Comparison of ENCODE assay signal across 14 cellular contexts in genomic region chr6:149077208-149077607, GRCh38.
A peak's percentile ranks its signal among the peaks of the same experiment; 100 is the strongest.
DNase-seq lines count a peak whose midpoint lies in the region; ATAC-seq and TF ChIP-seq lines count a peak whose summit lies in the region.
"Had no signal": no experiment of that assay in that cellular context is flagged by ENCODE, and none has a peak within 500 bp of the region (broad histone marks: within the 10 kb centered on the region; RNA-seq: fewer than 3 reads in every experiment).

No MANE protein-coding gene starts in this region.

- POLR2A ChIA-PET in activated CD4-positive, alpha-beta memory T cell treated with anti-CD3 and anti-CD28 coated beads for 36 hours (lab: Charles Lee): interaction anchor here (0.7 to 3.7 kb wide), 10 partner anchors 11 to 241 kb away, joined by 3 to 62 read pairs (median 6); partner anchors contain the start of gene TAB2

- 83 to 92% methylated on average over 6 of the region's 6 CpGs for WGBS in upper lobe of left lung, 2 donors

- intact Hi-C loops in activated CD4-positive, alpha-beta memory T cell treated with anti-CD3 and anti-CD28 coated beads for 36 hours (cut with micrococcal nuclease): loop anchor here (1.0 to 2.0 kb wide), 5 partner anchors 11 to 242 kb away; no protein-coding TSS in a partner anchor
- intact Hi-C loops in left ventricle myocardium inferior (cut with micrococcal nuclease): no loop called here

- peak overlapping the region; percentile 93 for H3K27ac Mint-ChIP-seq in activated CD4-positive, alpha-beta memory T cell treated with anti-CD3 and anti-CD28 coated beads for 36 hours
- H3K27ac Mint-ChIP-seq in HFFc6: no peak overlapping the region

- no peaks in the 10 kb centered on the region for H3K27me3 Mint-ChIP-seq in activated CD4-positive, alpha-beta memory T cell treated with anti-CD3 and anti-CD28 coated beads for 36 hours
- H3K27me3 Mint-ChIP-seq in HFFc6 (ENCODE audit: insufficient read depth): no peaks in the 10 kb centered on the region; the same call in 1 of the 2 replicates

- no peaks in the 10 kb centered on the region for H3K9me3 Mint-ChIP-seq in activated CD4-positive, alpha-beta memory T cell treated with anti-CD3 and anti-CD28 coated beads for 36 hours
- H3K9me3 Mint-ChIP-seq in HFFc6: no peaks in the 10 kb centered on the region

- CTCF ChIA-PET in activated CD4-positive, alpha-beta memory T cell treated with anti-CD3 and anti-CD28 coated beads for 36 hours (lab: Charles Lee): interaction anchor here (0.7 to 3.6 kb wide), 11 partner anchors 8 to 355 kb away, joined by 3 to 29 read pairs (median 3); no protein-coding TSS in a partner anchor

- peaks cover 54% of the 10 kb centered on the region for H3K4me1 Mint-ChIP-seq in activated CD4-positive, alpha-beta memory T cell treated with anti-CD3 and anti-CD28 coated beads for 36 hours (ENCODE audit: low read depth)
- H3K4me1 Mint-ChIP-seq in HFFc6 (ENCODE audit: low read depth): peaks cover 45% of the 10 kb centered on the region

- no peak overlapping the region for H3K4me3 ChIP-seq in upper lobe of left lung
- H3K4me3 ChIP-seq in left ventricle myocardium inferior: no peak overlapping the region
- H3K4me3 ChIP-seq: breast epithelium, tibial nerve had no signal

- H3K36me3 Mint-ChIP-seq in activated CD4-positive, alpha-beta memory T cell treated with anti-CD3 and anti-CD28 coated beads for 36 hours: peaks cover 2% of the 10 kb centered on the region
- peaks cover 7% of the 10 kb centered on the region for H3K36me3 Mint-ChIP-seq in HFFc6 (ENCODE audit: low read depth)

- H3K4me3 Mint-ChIP-seq in activated CD4-positive, alpha-beta memory T cell treated with anti-CD3 and anti-CD28 coated beads for 36 hours: peak overlapping the region; percentile 41
- H3K4me3 Mint-ChIP-seq in HFFc6: no peak overlapping the region

- TF ChIP-seq EP300 in upper lobe of left lung (IDR thresholded peaks at IDR 0.05): no peak

- no peak for TF ChIP-seq POLR2A in upper lobe of left lung (IDR thresholded peaks at IDR 0.05)

- no peaks in the 10 kb centered on the region for H3K27me3 ChIP-seq in upper lobe of left lung
- no peaks in the 10 kb centered on the region for H3K27me3 ChIP-seq in left ventricle myocardium inferior (ENCODE audit: low read depth)
- H3K27me3 ChIP-seq: breast epithelium, tibial nerve had no signal

- no peaks in the 10 kb centered on the region for H3K36me3 ChIP-seq in upper lobe of left lung
- no peaks in the 10 kb centered on the region for H3K36me3 ChIP-seq in left ventricle myocardium inferior
- H3K36me3 ChIP-seq: breast epithelium had no signal

- H3K4me1 ChIP-seq in upper lobe of left lung (peaks cover 4 to 21% (median 7%) of the 10 kb centered on the region in 4 donors), left ventricle myocardium inferior (peaks cover 31% of the 10 kb centered on the region)
- H3K4me1 ChIP-seq: breast epithelium had no signal

- H3K9me3 ChIP-seq in upper lobe of left lung: no peaks in the 10 kb centered on the region
- no peaks in the 10 kb centered on the region for H3K9me3 ChIP-seq in left ventricle myocardium inferior (replicated peaks)
- H3K9me3 ChIP-seq: breast epithelium, tibial nerve had no signal

- DNase-seq in stimulated activated CD4-positive, alpha-beta T cell treated with anti-CD3 and anti-CD28 coated beads, Interleukin-1b, Interleukin-23, amount 100 ng/mL, for 48 hours: peak; percentile 22
- DNase-seq in stimulated activated CD4-positive, alpha-beta T cell treated with anti-CD3 and anti-CD28 coated beads, Interleukin-4, amount 100 ng/mL, for 1 hour: no peak
- DNase-seq in activated CD4-positive, alpha-beta memory T cell treated with anti-CD3 and anti-CD28 coated beads for 36 hours: peak; percentile 50
- DNase-seq in fibroblast of peridontal ligament (ENCODE audit: extremely low read depth) (peak; percentile 88), upper lobe of left lung (no peak), left ventricle myocardium inferior (no peak), HFFc6 (no peak)
- DNase-seq: C1 segment of cervical spinal cord, GDM1, glutamatergic neuron, kidney had no signal

- no peak for TF ChIP-seq CTCF in upper lobe of left lung (IDR thresholded peaks at IDR 0.05)
- TF ChIP-seq CTCF in left ventricle myocardium inferior (IDR thresholded peaks at IDR 0.05; ENCODE audit: borderline replicate concordance): no peak
- TF ChIP-seq CTCF in HFFc6 (IDR thresholded peaks at IDR 0.05): no peak

- ATAC-seq in upper lobe of left lung (ENCODE audit: low FRiP score in 2 of 2): no peak
- ATAC-seq: Right ventricle myocardium inferior had no signal

- no peak overlapping the region for H3K27ac ChIP-seq in upper lobe of left lung
- H3K27ac ChIP-seq in left ventricle myocardium inferior (replicated peaks): no peak overlapping the region
- H3K27ac ChIP-seq: breast epithelium had no signal

Comparison
In these comparisons a context has a peak if more than half of its experiments do, and no peak if none do; other contexts are left out.
1. DNase-seq: peak in stimulated activated CD4-positive, alpha-beta T cell treated with anti-CD3 and anti-CD28 coated beads, Interleukin-1b, Interleukin-23, amount 100 ng/mL, for 48 hours (single experiment), activated CD4-positive, alpha-beta memory T cell treated with anti-CD3 and anti-CD28 coated beads for 36 hours (single experiment) and fibroblast of peridontal ligament (single experiment); none in stimulated activated CD4-positive, alpha-beta T cell treated with anti-CD3 and anti-CD28 coated beads, Interleukin-4, amount 100 ng/mL, for 1 hour (single experiment), upper lobe of left lung (0 of 2), left ventricle myocardium inferior (single experiment) and HFFc6 (single experiment).